Comparison of ENCODE assay signal across 29 cellular contexts in genomic region chr7:66164356-66164755, GRCh38.
"Had no signal": no experiment of that assay in that cellular context is flagged by ENCODE, and none has a peak within 500 bp of the region (broad histone marks: within the 10 kb centered on the region; RNA-seq: fewer than 3 reads in every experiment).

No MANE protein-coding gene starts in this region.

- H3K36me3 Mint-ChIP-seq: natural killer cell had no signal

- H3K27me3 Mint-ChIP-seq: naive thymus-derived CD4-positive, alpha-beta T cell; progenitor cell of endocrine pancreas; stimulated activated memory B cell treated with anti-CD40 and anti-IgM and Interleukin-4, amounts not matched to agents 10 μg/mL and 1 μg/mL and 100 μg/mL, for 72 hours; stimulated activated naive CD8-positive, alpha-beta T cell treated with anti-CD3 and anti-CD28 coated beads, Interleukin-15, amount 100 ng/mL, for 72 hours had no signal

- H3K4me3 Mint-ChIP-seq: naive thymus-derived CD4-positive, alpha-beta T cell; natural killer cell; nephron; neural crest cell; stimulated activated memory B cell treated with anti-CD40 and anti-IgM and Interleukin-4, amounts not matched to agents 10 μg/mL and 1 μg/mL and 100 μg/mL, for 72 hours; stimulated activated naive CD8-positive, alpha-beta T cell treated with anti-CD3 and anti-CD28 coated beads, Interleukin-15, amount 100 ng/mL, for 72 hours had no signal

- H3K4me1 ChIP-seq: parathyroid adenoma, psoas muscle, sigmoid colon, suprapubic skin, testis, vagina had no signal

- H3K4me3 ChIP-seq: ovary, psoas muscle, right lobe of liver, sigmoid colon, suprapubic skin, testis, tibial nerve, upper lobe of left lung, vagina had no signal

- H3K27ac Mint-ChIP-seq: naive thymus-derived CD4-positive, alpha-beta T cell; natural killer cell; nephron; progenitor cell of endocrine pancreas; stimulated activated memory B cell treated with anti-CD40 and anti-IgM and Interleukin-4, amounts not matched to agents 10 μg/mL and 1 μg/mL and 100 μg/mL, for 72 hours; stimulated activated naive CD8-positive, alpha-beta T cell treated with anti-CD3 and anti-CD28 coated beads, Interleukin-15, amount 100 ng/mL, for 72 hours had no signal

- ATAC-seq: naive thymus-derived CD4-positive, alpha-beta T cell; right cardiac atrium; stimulated activated memory B cell treated with anti-CD40 and anti-IgM and Interleukin-4, amounts not matched to agents 10 μg/mL and 1 μg/mL and 100 μg/mL, for 72 hours; stimulated activated naive CD8-positive, alpha-beta T cell treated with anti-CD3 and anti-CD28 coated beads, Interleukin-15, amount 100 ng/mL, for 72 hours; stimulated activated naive CD8-positive, alpha-beta T cell treated with anti-CD3 and anti-CD28 coated beads, Interleukin-15, Interleukin-2, amounts not matched to agents 100 U/mL and 50 U/mL, for 24 hours had no signal

- H3K4me1 Mint-ChIP-seq: natural killer cell; nephron; neural crest cell; stimulated activated memory B cell treated with anti-CD40 and anti-IgM and Interleukin-4, amounts not matched to agents 10 μg/mL and 1 μg/mL and 100 μg/mL, for 72 hours had no signal

- DNase-seq: naive thymus-derived CD4-positive, alpha-beta T cell; natural killer cell; occipital lobe; ovary; posterior cingulate gyrus; psoas muscle; right cardiac atrium; right lobe of liver; sigmoid colon; small intestine; stimulated activated CD4-positive, alpha-beta T cell treated with anti-CD3 and anti-CD28 coated beads, Interleukin-15, amount 100 ng/mL, for 24 hours; stimulated activated CD4-positive, alpha-beta T cell treated with anti-CD3 and anti-CD28 coated beads, Interleukin-4, amount 100 ng/mL, for 1 hour; stimulated activated CD4-positive, alpha-beta T cell treated with anti-CD3 and anti-CD28 coated beads, Interleukin-4, amount 100 ng/mL, for 4 hours; stimulated activated CD8-positive, alpha-beta memory T cell treated with anti-CD3 and anti-CD28 coated beads, Interleukin-4, amount 100 ng/mL, for 48 hours; stimulated activated naive CD4-positive, alpha-beta T cell; stimulated activated naive CD8-positive, alpha-beta T cell treated with anti-CD3 and anti-CD28 coated beads, Interleukin-15, amount 100 ng/mL, for 72 hours; stimulated activated naive CD8-positive, alpha-beta T cell treated with anti-CD3 and anti-CD28 coated beads, Interleukin-15, Interleukin-2, amounts not matched to agents 100 U/mL and 50 U/mL, for 24 hours; substantia nigra; testis; trophoblast cell; upper lobe of left lung had no signal

- H3K27ac ChIP-seq: ovary, parathyroid adenoma, psoas muscle, sigmoid colon, suprapubic skin, testis, tibial nerve, upper lobe of left lung, vagina had no signal

- H3K9me3 Mint-ChIP-seq: natural killer cell; neural crest cell; stimulated activated memory B cell treated with anti-CD40 and anti-IgM and Interleukin-4, amounts not matched to agents 10 μg/mL and 1 μg/mL and 100 μg/mL, for 72 hours; stimulated activated naive CD8-positive, alpha-beta T cell treated with anti-CD3 and anti-CD28 coated beads, Interleukin-15, amount 100 ng/mL, for 72 hours had no signal

- H3K36me3 ChIP-seq: ovary, right lobe of liver, sigmoid colon, suprapubic skin, upper lobe of left lung, vagina had no signal

- H3K9me3 ChIP-seq: ovary, psoas muscle, right lobe of liver, sigmoid colon, suprapubic skin, testis, upper lobe of left lung, vagina had no signal

- H3K27me3 ChIP-seq: ovary, right lobe of liver, sigmoid colon, suprapubic skin, testis, tibial nerve, upper lobe of left lung, vagina had no signal
